15 cellular contexts compared by ENCODE assay signal in genomic region chr16:58195344-58195743, GRCh38. TPM values are rescaled to one million over a fixed set of nuclear protein-coding genes. Genes with fewer than 3 reads are reported as not detected.
DNase-seq lines count a peak whose midpoint lies in the region; ATAC-seq and TF ChIP-seq lines count a peak whose summit lies in the region.
"Had no signal": no experiment of that assay in that cellular context is flagged by ENCODE, and none has a peak within 500 bp of the region (broad histone marks: within the 10 kb centered on the region; RNA-seq: fewer than 3 reads in every experiment).

No MANE protein-coding gene starts in this region.

- no peak overlapping the region for H3K27ac ChIP-seq in Karpas-422 (ENCODE audit: low read length)
- H3K27ac ChIP-seq in foreskin keratinocyte = no peak overlapping the region
- H3K27ac ChIP-seq: C4-2B had no signal

- H3K4me1 Mint-ChIP-seq in activated T-cell treated with anti-CD3 and anti-CD28 coated beads, Interleukin-2, amount 50 U/mL, for 72 hours (ENCODE audit: low read depth) = peaks cover 51% of the 10 kb centered on the region
- H3K4me1 Mint-ChIP-seq in activated T-helper 2 cell treated with anti-CD3 and anti-CD28 coated beads, Interferon-gamma antibody, Interleukin-2, Interleukin-4, amounts not matched to agents 10 μg/mL and 5 μg/mL and 100 μg/mL, durations not matched to agents 14 hours and 24 hours and 36 hours (ENCODE audit: low read depth) = peaks cover 49% of the 10 kb centered on the region
- peaks cover 45% of the 10 kb centered on the region for H3K4me1 Mint-ChIP-seq in stimulated activated memory B cell treated with anti-CD40 and anti-IgM and Interleukin-4, amounts not matched to agents 10 μg/mL and 1 μg/mL and 100 μg/mL, for 72 hours

- no peak for TF ChIP-seq CTCF in foreskin keratinocyte (conservative IDR thresholded peaks at IDR 0.05)

- no peaks in the 10 kb centered on the region for H3K9me2 ChIP-seq in Karpas-422 (replicated peaks; ENCODE audit: insufficient read depth, low read length)

- H3K27me3 Mint-ChIP-seq in activated T-cell treated with anti-CD3 and anti-CD28 coated beads, Interleukin-2, amount 50 U/mL, for 72 hours (ENCODE audit: low read depth) = peaks cover 16% of the 10 kb centered on the region
- H3K27me3 Mint-ChIP-seq in activated T-helper 2 cell treated with anti-CD3 and anti-CD28 coated beads, Interferon-gamma antibody, Interleukin-2, Interleukin-4, amounts not matched to agents 10 μg/mL and 5 μg/mL and 100 μg/mL, durations not matched to agents 14 hours and 24 hours and 36 hours (ENCODE audit: low read depth) = peaks cover 8% of the 10 kb centered on the region
- no peaks in the 10 kb centered on the region for H3K27me3 Mint-ChIP-seq in stimulated activated memory B cell treated with anti-CD40 and anti-IgM and Interleukin-4, amounts not matched to agents 10 μg/mL and 1 μg/mL and 100 μg/mL, for 72 hours
- H3K27me3 Mint-ChIP-seq: IgD-negative memory B cell had no signal

- H3K4me3 Mint-ChIP-seq in activated T-cell treated with anti-CD3 and anti-CD28 coated beads, Interleukin-2, amount 50 U/mL, for 72 hours = peak overlapping the region in 1 of 2 donors; percentile 5
- H3K4me3 Mint-ChIP-seq in activated T-helper 2 cell treated with anti-CD3 and anti-CD28 coated beads, Interferon-gamma antibody, Interleukin-2, Interleukin-4, amounts not matched to agents 10 μg/mL and 5 μg/mL and 100 μg/mL, durations not matched to agents 14 hours and 24 hours and 36 hours (ENCODE audit: low read depth) = peak overlapping the region; percentile 51
- no peak overlapping the region for H3K4me3 Mint-ChIP-seq in stimulated activated memory B cell treated with anti-CD40 and anti-IgM and Interleukin-4, amounts not matched to agents 10 μg/mL and 1 μg/mL and 100 μg/mL, for 72 hours

- no peak overlapping the region for H3K9ac ChIP-seq in Karpas-422 (ENCODE audit: low read length)

- no peak overlapping the region for H2AFZ ChIP-seq in Karpas-422 (ENCODE audit: low read length)

- H4K20me1 ChIP-seq in Karpas-422 (ENCODE audit: insufficient read depth, low read depth, low read length) = peaks cover 8% of the 10 kb centered on the region; the same call in 1 of the 2 replicates

- H3K4me1 ChIP-seq in Karpas-422 (ENCODE audit: low read length) (peaks cover 29% of the 10 kb centered on the region), foreskin keratinocyte (peaks cover 6% of the 10 kb centered on the region)

- no peak for DNase-seq in activated T-cell treated with anti-CD3 and anti-CD28 coated beads, Interleukin-2, amount 50 U/mL, for 72 hours
- DNase-seq in activated T-cell treated with anti-CD3 and anti-CD28 coated beads for 4 hours = no peak
- no peak for DNase-seq in Karpas-422
- DNase-seq in activated T-helper 2 cell treated with anti-CD3 and anti-CD28 coated beads, Interferon-gamma antibody, Interleukin-2, Interleukin-4, amounts not matched to agents 10 μg/mL and 5 μg/mL and 100 μg/mL, durations not matched to agents 14 hours and 24 hours and 36 hours (ENCODE audit: low spot score) = no peak
- DNase-seq in NCI-H1048 (lab: John Stamatoyannopoulos, UW) = no peak
- no peak for DNase-seq in foreskin keratinocyte
- DNase-seq: Calu3, DMS79, HCEC 1CT, NCI-H1436 treated with DMSO at 0.1 percent for 48 hours, SHP77 had no signal

- peak overlapping the region; percentile 99 for H3K4me2 ChIP-seq in Karpas-422 (ENCODE audit: low read depth, low read length, poor library complexity, severe bottlenecking)

- no peaks in the 10 kb centered on the region for H3K27me3 ChIP-seq in Karpas-422 (ENCODE audit: low read length)
- no peaks in the 10 kb centered on the region for H3K27me3 ChIP-seq in foreskin keratinocyte

- H3K4me3 ChIP-seq in Karpas-422 (ENCODE audit: low read length) = no peak overlapping the region

- intact Hi-C loops in activated T-helper 2 cell treated with anti-CD3 and anti-CD28 coated beads, Interferon-gamma antibody, Interleukin-2, Interleukin-4, amounts not matched to agents 10 μg/mL and 5 μg/mL and 100 μg/mL, durations not matched to agents 14 hours and 24 hours and 36 hours (cut with micrococcal nuclease) = loop anchor here (5.0 to 10.0 kb wide), 3 partner anchors 52 to 437 kb away; partner anchors contain the start of gene MMP15

- peaks cover 7 to 33% of the 10 kb centered on the region in 2 donors for H3K36me3 Mint-ChIP-seq in activated T-cell treated with anti-CD3 and anti-CD28 coated beads, Interleukin-2, amount 50 U/mL, for 72 hours (ENCODE audit: insufficient read depth in 2 of 2)
- peaks cover 65% of the 10 kb centered on the region for H3K36me3 Mint-ChIP-seq in activated T-helper 2 cell treated with anti-CD3 and anti-CD28 coated beads, Interferon-gamma antibody, Interleukin-2, Interleukin-4, amounts not matched to agents 10 μg/mL and 5 μg/mL and 100 μg/mL, durations not matched to agents 14 hours and 24 hours and 36 hours (ENCODE audit: low read depth)
- peaks cover 49% of the 10 kb centered on the region for H3K36me3 Mint-ChIP-seq in stimulated activated memory B cell treated with anti-CD40 and anti-IgM and Interleukin-4, amounts not matched to agents 10 μg/mL and 1 μg/mL and 100 μg/mL, for 72 hours
- H3K36me3 Mint-ChIP-seq: IgD-negative memory B cell had no signal

- peaks cover 50% of the 10 kb centered on the region for H3K36me3 ChIP-seq in Karpas-422 (ENCODE audit: insufficient read depth, low read length)

- no peaks in the 10 kb centered on the region for H3K9me3 Mint-ChIP-seq in activated T-cell treated with anti-CD3 and anti-CD28 coated beads, Interleukin-2, amount 50 U/mL, for 72 hours
- no peaks in the 10 kb centered on the region for H3K9me3 Mint-ChIP-seq in activated T-helper 2 cell treated with anti-CD3 and anti-CD28 coated beads, Interferon-gamma antibody, Interleukin-2, Interleukin-4, amounts not matched to agents 10 μg/mL and 5 μg/mL and 100 μg/mL, durations not matched to agents 14 hours and 24 hours and 36 hours
- H3K9me3 Mint-ChIP-seq in stimulated activated memory B cell treated with anti-CD40 and anti-IgM and Interleukin-4, amounts not matched to agents 10 μg/mL and 1 μg/mL and 100 μg/mL, for 72 hours = no peaks in the 10 kb centered on the region
- H3K9me3 Mint-ChIP-seq: IgD-negative memory B cell had no signal

- no peak for ATAC-seq in activated T-cell treated with anti-CD3 and anti-CD28 coated beads, Interleukin-2, amount 50 U/mL, for 72 hours (replicated peaks in 1 of 2)
- no peak for ATAC-seq in stimulated activated memory B cell treated with anti-CD40 and anti-IgM and Interleukin-4, amounts not matched to agents 10 μg/mL and 1 μg/mL and 100 μg/mL, for 72 hours
- ATAC-seq in GM18861 (IDR thresholded peaks at IDR 0.05; ENCODE audit: unreplicated experiment) (no peak), foreskin keratinocyte (no peak)

- H3K27ac Mint-ChIP-seq in activated T-cell treated with anti-CD3 and anti-CD28 coated beads, Interleukin-2, amount 50 U/mL, for 72 hours = peak overlapping the region; percentile 49
- no peak overlapping the region for H3K27ac Mint-ChIP-seq in activated T-helper 2 cell treated with anti-CD3 and anti-CD28 coated beads, Interferon-gamma antibody, Interleukin-2, Interleukin-4, amounts not matched to agents 10 μg/mL and 5 μg/mL and 100 μg/mL, durations not matched to agents 14 hours and 24 hours and 36 hours
- peak overlapping the region; percentile 22 for H3K27ac Mint-ChIP-seq in stimulated activated memory B cell treated with anti-CD40 and anti-IgM and Interleukin-4, amounts not matched to agents 10 μg/mL and 1 μg/mL and 100 μg/mL, for 72 hours

- no peaks in the 10 kb centered on the region for H3K9me3 ChIP-seq in Karpas-422 (ENCODE audit: low read length)

- H3K79me2 ChIP-seq in Karpas-422 (ENCODE audit: low read length) = peaks cover 68% of the 10 kb centered on the region

RNA-seq across cellular contexts. Expression of gene CSNK2A2, which starts 2.6 kb away (rescaled TPM):
- total RNA-seq in activated T-cell treated with anti-CD3 and anti-CD28 coated beads, Interleukin-2, amount 50 U/mL, for 72 hours = 100 to 1,000 TPM; 121 to 133 TPM
- total RNA-seq in Karpas-422 (2014; rRNA removed; shearing (Covaris generic); ENCODE audit: low replicate concordance) = 45.2 and 56.4 TPM in 2 replicates
- total RNA-seq in activated T-helper 2 cell treated with anti-CD3 and anti-CD28 coated beads, Interferon-gamma antibody, Interleukin-2, Interleukin-4, amounts not matched to agents 10 μg/mL and 5 μg/mL and 100 μg/mL, durations not matched to agents 14 hours and 24 hours and 36 hours = 90.5 and 93.9 TPM in 2 replicates
- total RNA-seq in foreskin keratinocyte = 56.4 and 59.0 TPM in 2 replicates
- polyA plus RNA-seq in foreskin keratinocyte = 30.6 and 34.3 TPM in 2 replicates
